ENCODE assay signal across 24 cellular contexts in the genomic region with DNA sequence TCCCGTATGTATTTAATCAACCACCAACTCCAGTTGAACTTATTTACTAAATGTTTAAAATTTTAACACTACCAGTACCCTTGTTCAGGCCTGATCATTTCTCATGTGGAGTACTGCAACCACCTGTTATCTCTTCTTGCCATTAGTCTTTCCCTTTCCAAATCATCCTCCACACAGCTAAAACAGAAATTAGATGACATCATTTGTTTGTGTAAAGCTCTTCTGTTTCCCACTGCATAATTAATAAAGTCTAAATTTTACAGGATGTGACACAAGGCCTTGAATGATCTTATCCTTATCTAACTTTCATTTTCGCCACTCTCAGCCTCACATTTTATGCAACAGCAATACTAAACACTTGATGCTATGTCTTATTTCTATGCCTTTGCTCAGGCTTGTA.
"Had no signal": no experiment of that assay in that cellular context is flagged by ENCODE, and none has a peak within 500 bp of the region (broad histone marks: within the 10 kb centered on the region; RNA-seq: fewer than 3 reads in every experiment).

No MANE protein-coding gene starts in this region.

- DNase-seq: activated CD4-positive, alpha-beta T cell treated with anti-CD3 and anti-CD28 coated beads, Interleukin-2, amount 10 ng/mL, durations not matched to agents 24 days and 14 days; activated CD4-positive, alpha-beta T cell treated with anti-CD3 and anti-CD28 coated beads, Interleukin-2, amount 50 U/mL, for 48 hours; activated CD8-positive, alpha-beta memory T cell treated with anti-CD3 and anti-CD28 coated beads, Interleukin-2, amount 10 ng/mL, durations not matched to agents 7 days and 5 days; activated naive CD4-positive, alpha-beta T cell treated with anti-CD3 and anti-CD28 coated beads, Interleukin-2, amount 50 U/mL, for 16 hours; activated T-cell treated with anti-CD3 and anti-CD28 coated beads, Interleukin-2, amount 50 U/mL, for 48 hours; amygdala; cerebellar nuclear complex; Kasumi-1; KBM-7; NCI-H1105 treated with DMSO at 0.1 percent for 48 hours; NCI-H1436 treated with DMSO at 0.1 percent for 48 hours; NCI-H187; NCI-H2081; NCI-H510A treated with DMSO at 0.1 percent for 48 hours; NCI-H69; Peyer's patch; Right ventricle myocardium superior; SJCRH30; SK-N-SH; SW 1271 had no signal

- H3K27ac ChIP-seq: Peyer's patch, RWPE1, SJCRH30 had no signal

- H3K27me3 Mint-ChIP-seq: activated CD4-positive, alpha-beta T cell treated with anti-CD3 and anti-CD28 coated beads, Interleukin-2, amount 10 ng/mL, durations not matched to agents 24 days and 14 days; activated CD8-positive, alpha-beta memory T cell treated with anti-CD3 and anti-CD28 coated beads, Interleukin-2, amount 10 ng/mL, durations not matched to agents 7 days and 5 days had no signal

- H3K9me3 ChIP-seq: Peyer's patch, SJCRH30, SK-N-SH had no signal

- ATAC-seq: activated CD8-positive, alpha-beta memory T cell treated with anti-CD3 and anti-CD28 coated beads, Interleukin-2, amount 10 ng/mL, durations not matched to agents 7 days and 5 days had no signal

- H3K9me3 Mint-ChIP-seq: activated CD4-positive, alpha-beta T cell treated with anti-CD3 and anti-CD28 coated beads, Interleukin-2, amount 10 ng/mL, durations not matched to agents 24 days and 14 days; activated T-helper 2 cell treated with anti-CD3 and anti-CD28 coated beads, Interferon-gamma antibody, Interleukin-2, Interleukin-4, amounts not matched to agents 10 μg/mL and 5 μg/mL and 100 μg/mL, durations not matched to agents 14 hours and 24 hours and 36 hours; brain had no signal

- H3K4me3 ChIP-seq: Peyer's patch, SJCRH30 had no signal

- H3K27ac Mint-ChIP-seq: activated CD4-positive, alpha-beta T cell treated with anti-CD3 and anti-CD28 coated beads, Interleukin-2, amount 10 ng/mL, durations not matched to agents 24 days and 14 days; activated CD8-positive, alpha-beta memory T cell treated with anti-CD3 and anti-CD28 coated beads, Interleukin-2, amount 10 ng/mL, durations not matched to agents 7 days and 5 days; activated T-helper 2 cell treated with anti-CD3 and anti-CD28 coated beads, Interferon-gamma antibody, Interleukin-2, Interleukin-4, amounts not matched to agents 10 μg/mL and 5 μg/mL and 100 μg/mL, durations not matched to agents 14 hours and 24 hours and 36 hours; brain had no signal

- H3K9ac ChIP-seq: SK-N-SH had no signal

- H3K4me1 Mint-ChIP-seq: brain had no signal

- H3K4me3 Mint-ChIP-seq: activated CD4-positive, alpha-beta T cell treated with anti-CD3 and anti-CD28 coated beads, Interleukin-2, amount 10 ng/mL, durations not matched to agents 24 days and 14 days; activated CD8-positive, alpha-beta memory T cell treated with anti-CD3 and anti-CD28 coated beads, Interleukin-2, amount 10 ng/mL, durations not matched to agents 7 days and 5 days; brain had no signal

- H3K4me1 ChIP-seq: Peyer's patch, SJCRH30 had no signal

- FAIRE-seq: astrocyte had no signal
